Comparison of ENCODE assay signal across 8 cellular contexts in the genomic region with DNA sequence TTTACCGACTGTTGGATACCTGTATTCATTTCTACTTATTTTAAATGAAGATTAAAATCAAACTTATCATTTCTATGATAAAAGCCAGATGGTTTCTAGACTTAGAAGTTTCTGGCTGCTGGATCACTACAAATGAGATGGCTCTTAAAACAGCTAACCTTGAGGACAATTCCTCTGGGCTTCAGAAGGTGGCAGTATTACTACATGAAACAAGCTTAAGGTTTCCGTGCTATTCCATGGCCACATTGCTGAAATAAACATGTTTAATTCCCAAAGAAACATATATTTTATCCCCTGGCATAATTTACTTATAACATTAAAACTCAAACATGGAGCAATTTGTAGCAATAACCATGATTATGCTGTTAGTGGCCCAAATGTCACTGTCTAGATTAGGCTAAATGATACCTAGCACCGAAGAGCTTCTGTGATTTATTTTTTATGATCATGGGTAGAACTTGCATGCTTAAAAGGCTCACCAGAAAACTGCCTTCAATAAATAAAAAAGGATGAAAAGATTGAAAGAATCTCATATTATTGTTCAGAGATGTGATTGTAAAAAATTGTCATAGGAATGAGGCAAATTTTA.
DNase-seq lines count a peak whose midpoint lies in the region; ATAC-seq and TF ChIP-seq lines count a peak whose summit lies in the region.

No MANE protein-coding gene starts in this region.

- peak overlapping the region; percentile 19 for H3K4me3 Mint-ChIP-seq in type B pancreatic cell

- DNase-seq in A172 (ENCODE audit: low spot score) (peak; percentile 53), GM12864 (ENCODE audit: low read depth) (peak; percentile 18), MV-4-11 (lab: John Stamatoyannopoulos, UW) (peak; percentile 15), adrenal gland (peak in 5 of 7 donors; percentile 19 to 36 (median 26)), iPS-NIHi11 (ENCODE audit: low spot score) (peak; percentile 46), type B pancreatic cell (ENCODE audit: extremely low spot score, unreplicated experiment) (no peak), NCI-H187 (lab: John Stamatoyannopoulos, UW) (no peak)

- H3K27ac ChIP-seq in adrenal gland, result no peak overlapping the region

- H3K36me3 ChIP-seq in adrenal gland (replicated peaks in 1 of 2), result no peaks in the 10 kb centered on the region

- no peak for ATAC-seq in HG03025 (IDR thresholded peaks at IDR 0.05; ENCODE audit: low FRiP score, unreplicated experiment)

- peaks cover 4% of the 10 kb centered on the region for H3K9me3 Mint-ChIP-seq in type B pancreatic cell

- no peaks in the 10 kb centered on the region for H3K27me3 Mint-ChIP-seq in type B pancreatic cell

- H3K4me1 ChIP-seq in adrenal gland (replicated peaks in 1 of 2), result peaks cover 0 to 13% of the 10 kb centered on the region in 2 donors

- peaks cover 45% of the 10 kb centered on the region for H3K4me1 Mint-ChIP-seq in type B pancreatic cell (ENCODE audit: unreplicated experiment)

- H3K9me3 ChIP-seq in adrenal gland (replicated peaks in 1 of 3), result no peaks in the 10 kb centered on the region

- 19 to 25% (median 23%) methylated on average over 3 of the region's 3 CpGs for WGBS in adrenal gland, 4 donors

- no peaks in the 10 kb centered on the region for H3K27me3 ChIP-seq in adrenal gland

- H3K4me3 ChIP-seq in GM12864 (ENCODE audit: low read depth, low read length), result no peak overlapping the region
- no peak overlapping the region for H3K4me3 ChIP-seq in adrenal gland

- TF ChIP-seq CTCF in GM12864 (IDR thresholded peaks at IDR 0.05; ENCODE audit: low read depth, low read length, missing control alignments) (peak; percentile 68), adrenal gland (IDR thresholded peaks at IDR 0.05) (peak; percentile 47 to 78 (median 74)), type B pancreatic cell (conservative IDR thresholded peaks at IDR 0.05) (peak; percentile 89)

- TF ChIP-seq POLR2A in adrenal gland (IDR thresholded peaks at IDR 0.05), result no peak

- intact Hi-C loops in adrenal gland (cut with DNase I), result loop anchor here in 1 of 2 donors (10.0 kb wide), 1 partner anchor 156 kb away; no protein-coding TSS in a partner anchor

- no peaks in the 10 kb centered on the region for H3K36me3 Mint-ChIP-seq in type B pancreatic cell

- peak overlapping the region; percentile 53 for H3K27ac Mint-ChIP-seq in type B pancreatic cell

Comparison
In these comparisons a context has a peak if more than half of its experiments do, and no peak if none do; other contexts are left out.
1. DNase-seq: peak in A172 (single experiment), GM12864 (single experiment), MV-4-11 (single experiment), adrenal gland (5 of 7) and iPS-NIHi11 (single experiment); none in type B pancreatic cell (single experiment) and NCI-H187 (0 of 2).
2. Peak in every context shown above with its lines, with median percentiles within 50 percentile points of each other: CTCF ChIP-seq.